In genomic region chr1:247456914-247457638, GRCh38 we compare ENCODE assay signal across 21 cellular contexts. TPM values are rescaled to one million over a fixed set of nuclear protein-coding genes. Genes with fewer than 3 reads are reported as not detected.
DNase-seq lines count a peak whose midpoint lies in the region; ATAC-seq, FAIRE-seq and TF ChIP-seq lines count a peak whose summit lies in the region.
"Had no signal": no experiment of that assay in that cellular context is flagged by ENCODE, and none has a peak within 500 bp of the region (broad histone marks: within the 10 kb centered on the region; RNA-seq: fewer than 3 reads in every experiment).

No MANE protein-coding gene starts in this region.

- H3K27me3 ChIP-seq in Panc1 (ENCODE audit: control insufficient read depth, insufficient read depth, low read length) (peaks cover 10% of the 10 kb centered on the region), H1 (replicated peaks in 1 of 4; ENCODE audit: control insufficient read depth in 3 of 4, extremely low read depth in 1 of 4, insufficient read depth in 3 of 4, low read length in 3 of 4) (no peaks in the 10 kb centered on the region)

- POLR2A ChIA-PET in Panc1 (lab: Charles Lee) (no interaction called here), H1 (lab: Charles Lee; ENCODE audit: partially characterized antibody) (no interaction called here)

- H3K9ac ChIP-seq in H1 (replicated peaks in 1 of 4; ENCODE audit: extremely low read depth in 1 of 4, low read depth in 3 of 4, low read length in 3 of 4) (no peak overlapping the region), kidney (ENCODE audit: low read length in 2 of 2) (no peak overlapping the region)
- H3K9ac ChIP-seq: GM23248 had no signal

- no peak for TF ChIP-seq CTCF in Panc1 (IDR thresholded peaks at IDR 0.05)
- TF ChIP-seq CTCF in H1 (IDR thresholded peaks at IDR 0.05; ENCODE audit: control extremely low read depth in 1 of 3, insufficient read depth in 1 of 3, low read depth in 1 of 3, low read length in 3 of 3), result no peak
- TF ChIP-seq CTCF in kidney (IDR thresholded peaks at IDR 0.05; ENCODE audit: borderline replicate concordance, extremely low read depth, insufficient read depth), result no peak

- no peak overlapping the region for H3K56ac ChIP-seq in H1 (replicated peaks; ENCODE audit: insufficient read length, low read depth, low read length)

- no peaks in the 10 kb centered on the region for H3K4me1 ChIP-seq in Panc1 (ENCODE audit: control insufficient read depth, insufficient read depth, low read length)
- 0 out of 7 replicates have a peak, but pooled peaks cover 0 to 3% (median 0%) of the 10 kb centered on the region in 4 experiments for H3K4me1 ChIP-seq in H1 (replicated peaks in 1 of 4; ENCODE audit: control insufficient read depth in 3 of 4, insufficient read depth in 4 of 4, low read length in 3 of 4)
- H3K4me1 ChIP-seq in kidney (ENCODE audit: control insufficient read depth in 1 of 2, insufficient read depth in 1 of 2, low read depth in 1 of 2, low read length in 2 of 2), result no peaks in the 10 kb centered on the region
- H3K4me1 ChIP-seq: gastrocnemius medialis, psoas muscle had no signal

- H3K4me3 ChIP-seq in Panc1 (ENCODE audit: low read depth in 2 of 2, low read length in 2 of 2) (no peak overlapping the region), H1 (ENCODE audit: extremely low read depth in 1 of 4, insufficient read depth in 2 of 4, low read depth in 3 of 4, low read length in 4 of 4) (no peak overlapping the region), kidney (ENCODE audit: low read length in 2 of 2) (no peak overlapping the region)
- H3K4me3 ChIP-seq: gastrocnemius medialis, GM23248, psoas muscle had no signal

- no peak overlapping the region for H2BK120ac ChIP-seq in H1 (replicated peaks; ENCODE audit: low read depth, low read length)

- no peak for TF ChIP-seq EP300 in H1 (IDR thresholded peaks at IDR 0.05; ENCODE audit: borderline replicate concordance in 1 of 2, low read depth in 2 of 2, low read length in 2 of 2)

- peaks cover 3% of the 10 kb centered on the region; the same call in 1 of the 2 replicates for H3K23me2 ChIP-seq in H1 (ENCODE audit: low read depth, low read length)

- in situ Hi-C loops in Panc1 (cut with HindIII; ENCODE audit: low pct_unique_long_range_greater_than_20kb, low sequenced_read_pairs), result no loop called here

- no peaks in the 10 kb centered on the region for H3K79me2 ChIP-seq in H1 (ENCODE audit: control insufficient read depth in 1 of 2, insufficient read depth in 2 of 2, low read length in 2 of 2)

- no peak overlapping the region for H3K23ac ChIP-seq in H1 (ENCODE audit: insufficient read length)

- H3K79me1 ChIP-seq in H1 (ENCODE audit: low read depth, low read length), result no peaks in the 10 kb centered on the region

- DNase-seq in activated CD4-positive, CD25-positive, alpha-beta regulatory T cell treated with anti-CD3 and anti-CD28 coated beads, Interleukin-2, amount 50 U/mL, for 72 hours, result no peak
- DNase-seq in Panc1 (ENCODE audit: low read depth, low spot score) (no peak), H1 (ENCODE audit: low read depth in 1 of 2, low spot score in 2 of 2) (no peak), kidney (no peak), DMS53 (lab: John Stamatoyannopoulos, UW) (no peak)
- peak; percentile 23 to 25 for DNase-seq in stimulated activated CD8-positive, alpha-beta memory T cell treated with anti-CD3 and anti-CD28 coated beads, Interleukin-15, amount 100 ng/mL, for 48 hours (ENCODE audit: low read depth in 2 of 2)
- DNase-seq in activated effector memory CD4-positive, alpha-beta T cell treated with anti-CD3 and anti-CD28 coated beads, Interleukin-2, amount 50 U/mL, for 16 hours, result no peak
- DNase-seq: activated CD4-positive, alpha-beta T cell treated with anti-CD3 and anti-CD28 coated beads for 4 hours; central memory CD4-positive, alpha-beta T cell; GM23248; IMR-90; midbrain; NCI-H1417 treated with DMSO at 0.1 percent for 48 hours; NCI-H510A; OCI-M1; psoas muscle; stimulated activated naive B cell treated with anti-CD40 and anti-IgM and Interleukin-4, amounts not matched to agents 10 μg/mL and 1 μg/mL and 100 μg/mL, for 72 hours; SW 1271 had no signal

- no peaks in the 10 kb centered on the region for H4K20me1 ChIP-seq in H1 (replicated peaks in 1 of 2; ENCODE audit: control insufficient read depth in 1 of 2, insufficient read depth in 2 of 2, low read length in 2 of 2)

- no TSS peak for BruUV-seq in Panc1 (replicated peaks; lab: Mats Ljungman, UMichigan)

- no peak overlapping the region for H3K4me2 ChIP-seq in H1 (ENCODE audit: insufficient read depth in 1 of 2, low read depth in 2 of 2, low read length in 2 of 2)

- H4K5ac ChIP-seq in H1 (ENCODE audit: insufficient read length, low read depth, low read length), result no peak overlapping the region

- no peak overlapping the region for H4K8ac ChIP-seq in H1 (ENCODE audit: extremely low read depth, insufficient read depth, low read length)

- H2BK15ac ChIP-seq in H1 (ENCODE audit: low read length), result no peak overlapping the region

- WGBS in H1 (ENCODE audit: extremely low coverage in 1 of 2, insufficient coverage in 1 of 2, insufficient read length in 1 of 2, insufficient replicate concordance in 2 of 2, low coverage in 1 of 2, low lambda C conversion rate in 2 of 2, missing lambda C conversion rate in 1 of 2), 2 experiments, result 91% methylated on average over 16 of the region's 16 CpGs; no CpG with 5 or more reads in 1 of the 2 experiments

- no peak overlapping the region for H4K91ac ChIP-seq in H1 (replicated peaks; ENCODE audit: insufficient read length, low read length)

- TF ChIP-seq RAD21 in H1 (IDR thresholded peaks at IDR 0.05 in 1 of 2, conservative IDR thresholded peaks at IDR 0.05 in 1 of 2; ENCODE audit: low read depth in 2 of 2, low read length in 2 of 2), result no peak

- no peaks in the 10 kb centered on the region for H3K9me3 ChIP-seq in Panc1 (ENCODE audit: control insufficient read depth, insufficient read depth, low read depth, low read length)
- H3K9me3 ChIP-seq in H1 (ENCODE audit: insufficient read depth in 2 of 2, low read depth in 1 of 2, low read length in 1 of 2), result no peaks in the 10 kb centered on the region
- no peaks in the 10 kb centered on the region for H3K9me3 ChIP-seq in kidney (ENCODE audit: control insufficient read depth in 1 of 2, low read length in 2 of 2)
- H3K9me3 ChIP-seq: gastrocnemius medialis, psoas muscle had no signal

- intact Hi-C loops in Panc1 (cut with micrococcal nuclease; ENCODE audit: unreplicated experiment) (no loop called here), kidney (cut with DNase I) (no loop called here)

- H3K36me3 ChIP-seq in Panc1 (ENCODE audit: control insufficient read depth, insufficient read depth, low read length) (no peaks in the 10 kb centered on the region), H1 (ENCODE audit: control insufficient read depth in 2 of 4, insufficient read depth in 4 of 4, low read length in 3 of 4) (no peaks in the 10 kb centered on the region), kidney (ENCODE audit: control insufficient read depth in 1 of 2, insufficient read depth in 2 of 2, low read length in 2 of 2) (no peaks in the 10 kb centered on the region)
- H3K36me3 ChIP-seq: gastrocnemius medialis had no signal

- FAIRE-seq in H1 (lab: Jason Lieb, UNC) (no peak), kidney (lab: Jason Lieb, UNC) (no peak)

- no peak for TF ChIP-seq POLR2A in H1 (IDR thresholded peaks at IDR 0.05; ENCODE audit: control extremely low read depth in 1 of 2, low read depth in 2 of 2, low read length in 2 of 2)

- H2BK20ac ChIP-seq in H1 (ENCODE audit: low read length), result peak overlapping the region; percentile 40; the same call in 1 of the 2 replicates

- H2AK5ac ChIP-seq in H1 (ENCODE audit: low read depth, low read length), result no peak overlapping the region

- ATAC-seq in activated CD4-positive, CD25-positive, alpha-beta regulatory T cell treated with anti-CD3 and anti-CD28 coated beads, Interleukin-2, amount 50 U/mL, for 24 hours, result peak; percentile 38 to 56
- ATAC-seq in Panc1, result peak; percentile 29; the same call in 1 of the 2 replicates
- ATAC-seq: gastrocnemius medialis, psoas muscle had no signal

- H3K4ac ChIP-seq in H1 (replicated peaks; ENCODE audit: insufficient read length, low read depth, low read length), result no peak overlapping the region

- CTCF ChIA-PET in Panc1 (lab: Charles Lee) (no interaction called here), H1 (lab: Charles Lee; ENCODE audit: partially characterized antibody) (interaction anchor here (0.9 to 1.3 kb wide), 3 partner anchors 13 to 85 kb away, joined by 3 to 5 read pairs (median 3); no protein-coding TSS in a partner anchor)

- H3K14ac ChIP-seq in H1 (ENCODE audit: insufficient read length), result no peak overlapping the region

- no peak overlapping the region; the same call in 1 of the 2 replicates for H2BK12ac ChIP-seq in H1 (ENCODE audit: low read depth, low read length)

- H2BK5ac ChIP-seq in H1 (ENCODE audit: low read depth, low read length), result no peak overlapping the region

- H3K18ac ChIP-seq in H1 (ENCODE audit: extremely low read depth, low read length), result no peak overlapping the region

- H3K27ac ChIP-seq in Panc1 (ENCODE audit: low read length), result no peak overlapping the region
- no peak overlapping the region for H3K27ac ChIP-seq in H1 (ENCODE audit: low read depth, low read length)
- H3K27ac ChIP-seq in kidney (ENCODE audit: low read depth in 2 of 2, low read length in 2 of 2), result no peak overlapping the region
- H3K27ac ChIP-seq: gastrocnemius medialis, GM23248, psoas muscle had no signal

- H2AFZ ChIP-seq in H1 (ENCODE audit: low read length), result 0 out of 2 replicates have a peak overlapping the region, but pooled peaks have one; percentile 20
- H2AFZ ChIP-seq: GM23248 had no signal

RNA-seq across cellular contexts. Expression of gene OR2B11, which starts 0.8 kb away (rescaled TPM):
- total RNA-seq in Panc1 (2021; ENCODE audit: unreplicated experiment) (not detected), kidney (not detected)
- polyA plus RNA-seq in Panc1 (2012; ENCODE audit: insufficient read length), result not detected
- not detected in 2 replicates for total RNA-seq in H1 (2021; fragmentation: NEBNext Ultra II Directional; extraction: Animal tissue kit (Norgen Biotek cat#: 25700))
- polyA plus RNA-seq in H1 (2011; rRNA removed) (not detected in 2 replicates), kidney (ENCODE audit: insufficient read depth, low read depth, low replicate concordance) (not detected)
- not detected for polyA plus RNA-seq in H1 (2011; cell fraction: cytosol; rRNA removed)
- not detected for polyA plus RNA-seq in H1 (2011; cell fraction: nucleus; rRNA removed)
- not detected in 4 replicates for polyA plus RNA-seq in H1 (2012, experiment 1 of 2)
- polyA plus RNA-seq in H1 (2012, experiment 2 of 2), result not detected
- not detected for polyA plus RNA-seq in H1 (2013, experiment 1 of 2)
- polyA plus RNA-seq in H1 (2013, experiment 2 of 2), result not detected
- not detected in 2 replicates for polyA minus RNA-seq in H1 (2011; rRNA and poly(A)+ RNA removed)
- not detected for polyA minus RNA-seq in H1 (2011; cell fraction: cytosol; rRNA and poly(A)+ RNA removed)
- polyA minus RNA-seq in H1 (2011; cell fraction: nucleus; rRNA and poly(A)+ RNA removed), result not detected
- total RNA-seq: A172, gastrocnemius medialis, GM23248, IMR-90, psoas muscle had no signal
- polyA plus RNA-seq: GM23248, IMR-90, psoas muscle had no signal

RNA-seq across cellular contexts. Expression of gene NLRP3, which starts 41.1 kb away (rescaled TPM):
- total RNA-seq in Panc1 (2021; ENCODE audit: unreplicated experiment) (0.33 TPM), kidney (4.0 TPM)
- polyA plus RNA-seq in Panc1 (2012; ENCODE audit: insufficient read length), result 0.11 TPM
- total RNA-seq in H1 (2021; fragmentation: NEBNext Ultra II Directional; extraction: Animal tissue kit (Norgen Biotek cat#: 25700)), result 0.19 and 0.23 TPM in 2 replicates
- polyA plus RNA-seq in H1 (2011; rRNA removed) (0.03 and 0.05 TPM in 2 replicates), kidney (ENCODE audit: insufficient read depth, low read depth, low replicate concordance) (not detected)
- polyA plus RNA-seq in H1 (2011; cell fraction: cytosol; rRNA removed), result 0.08 TPM
- 0.14 TPM for polyA plus RNA-seq in H1 (2011; cell fraction: nucleus; rRNA removed)
- 0.05 to 0.39 TPM (median 0.10 TPM) in 4 replicates for polyA plus RNA-seq in H1 (2012, experiment 1 of 2)
- polyA plus RNA-seq in H1 (2012, experiment 2 of 2), result not detected
- 0.04 TPM for polyA plus RNA-seq in H1 (2013, experiment 1 of 2)
- polyA plus RNA-seq in H1 (2013, experiment 2 of 2), result 0.02 TPM
- polyA minus RNA-seq in H1 (2011; rRNA and poly(A)+ RNA removed), result 0.03 and 0.10 TPM in 2 replicates
- 0.29 TPM for polyA minus RNA-seq in H1 (2011; cell fraction: cytosol; rRNA and poly(A)+ RNA removed)
- polyA minus RNA-seq in H1 (2011; cell fraction: nucleus; rRNA and poly(A)+ RNA removed), result not detected
- polyA plus RNA-seq: IMR-90 had no signal

Comparison
In these comparisons a context has a peak if more than half of its experiments do, and no peak if none do; other contexts are left out.
1. DNase-seq: peak in stimulated activated CD8-positive, alpha-beta memory T cell treated with anti-CD3 and anti-CD28 coated beads, Interleukin-15, amount 100 ng/mL, for 48 hours (2 of 2); none in activated CD4-positive, CD25-positive, alpha-beta regulatory T cell treated with anti-CD3 and anti-CD28 coated beads, Interleukin-2, amount 50 U/mL, for 72 hours (single experiment), Panc1 (single experiment), H1 (0 of 2), activated effector memory CD4-positive, alpha-beta T cell treated with anti-CD3 and anti-CD28 coated beads, Interleukin-2, amount 50 U/mL, for 16 hours (single experiment), kidney (single experiment) and DMS53 (single experiment).